Comparison of ENCODE assay signal across 20 cellular contexts in the genomic region with DNA sequence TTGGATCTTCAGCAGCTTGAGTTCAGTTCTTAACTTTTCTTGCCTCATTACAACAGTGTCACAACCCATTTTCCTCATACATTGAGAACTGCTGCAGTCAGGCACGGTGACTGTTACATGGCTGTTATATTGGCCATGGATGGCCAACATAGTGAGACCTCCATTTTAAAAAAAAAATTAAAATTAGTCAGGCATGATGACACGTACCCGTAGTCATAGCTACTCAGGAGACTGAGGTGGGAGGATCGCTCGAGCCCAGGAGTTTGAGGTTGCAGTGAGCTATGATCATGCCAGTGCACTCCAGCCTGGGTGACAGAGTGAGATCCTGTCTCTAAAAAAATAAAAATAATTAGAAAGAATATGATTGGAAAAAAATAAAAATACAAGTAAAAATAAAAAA. TPM values are rescaled to one million over a fixed set of nuclear protein-coding genes. Genes with fewer than 3 reads are reported as not detected.
"Had no signal": no experiment of that assay in that cellular context is flagged by ENCODE, and none has a peak within 500 bp of the region (broad histone marks: within the 10 kb centered on the region; RNA-seq: fewer than 3 reads in every experiment).

No MANE protein-coding gene starts in this region.

- ATAC-seq: activated naive CD4-positive, alpha-beta T cell treated with anti-CD3 and anti-CD28 coated beads, Interleukin-2, amount 50 U/mL, for 72 hours; activated T-helper 17 cell treated with anti-CD3 and anti-CD28 coated beads, Interleukin-2, amount 50 U/mL, for 72 hours; gastrocnemius medialis; left colon; naive thymus-derived CD4-positive, alpha-beta T cell; right lobe of liver; stimulated activated effector memory CD8-positive, alpha-beta T cell treated with anti-CD3 and anti-CD28 coated beads, Interleukin-12 subunit alpha, Interleukin-12 subunit beta, amount 100 ng/mL, for 72 hours; stimulated activated naive CD8-positive, alpha-beta T cell treated with anti-CD3 and anti-CD28 coated beads, Interleukin-15, amount 100 ng/mL, for 72 hours; WTC11 had no signal

- DNase-seq: activated CD4-positive, alpha-beta T cell treated with anti-CD3 and anti-CD28 coated beads, Interleukin-2, amount 50 U/mL, for 4 hours; activated CD8-positive, alpha-beta memory T cell treated with anti-CD3 and anti-CD28 coated beads for 24 hours; activated CD8-positive, alpha-beta memory T cell treated with anti-CD3 and anti-CD28 coated beads, Interleukin-2, amount 50 U/mL, for 4 hours; activated T-cell treated with anti-CD3 and anti-CD28 coated beads, Interleukin-2, amount 50 U/mL, for 24 hours; gastrocnemius medialis; left colon; mesendoderm; naive thymus-derived CD4-positive, alpha-beta T cell; occipital lobe; right lobe of liver; small intestine; stimulated activated CD4-positive, alpha-beta T cell treated with anti-CD3 and anti-CD28 coated beads, Interleukin-2, amount 100 ng/mL, for 24 hours; stimulated activated naive CD8-positive, alpha-beta T cell treated with anti-CD3 and anti-CD28 coated beads, Interleukin-15, amount 100 ng/mL, for 72 hours; tibial artery had no signal

- H3K27ac Mint-ChIP-seq: activated naive CD4-positive, alpha-beta T cell treated with anti-CD3 and anti-CD28 coated beads, Interleukin-2, amount 50 U/mL, for 72 hours; activated T-cell treated with anti-CD3 and anti-CD28 coated beads, Interleukin-2, amount 50 U/mL, for 24 hours; activated T-helper 17 cell treated with anti-CD3 and anti-CD28 coated beads, Interleukin-2, amount 50 U/mL, for 72 hours; naive thymus-derived CD4-positive, alpha-beta T cell; stimulated activated effector memory CD8-positive, alpha-beta T cell treated with anti-CD3 and anti-CD28 coated beads, Interleukin-12 subunit alpha, Interleukin-12 subunit beta, amount 100 ng/mL, for 72 hours; stimulated activated naive CD8-positive, alpha-beta T cell treated with anti-CD3 and anti-CD28 coated beads, Interleukin-15, amount 100 ng/mL, for 72 hours; WTC11 had no signal

- H3K4me1 Mint-ChIP-seq: activated T-helper 17 cell treated with anti-CD3 and anti-CD28 coated beads, Interleukin-2, amount 50 U/mL, for 72 hours; naive thymus-derived CD4-positive, alpha-beta T cell; neural crest cell; stimulated activated effector memory CD8-positive, alpha-beta T cell treated with anti-CD3 and anti-CD28 coated beads, Interleukin-12 subunit alpha, Interleukin-12 subunit beta, amount 100 ng/mL, for 72 hours; stimulated activated naive CD8-positive, alpha-beta T cell treated with anti-CD3 and anti-CD28 coated beads, Interleukin-15, amount 100 ng/mL, for 72 hours had no signal

- H3K27me3 Mint-ChIP-seq: activated T-cell treated with anti-CD3 and anti-CD28 coated beads, Interleukin-2, amount 50 U/mL, for 24 hours; activated T-helper 17 cell treated with anti-CD3 and anti-CD28 coated beads, Interleukin-2, amount 50 U/mL, for 72 hours; naive thymus-derived CD4-positive, alpha-beta T cell; stimulated activated naive CD8-positive, alpha-beta T cell treated with anti-CD3 and anti-CD28 coated beads, Interleukin-15, amount 100 ng/mL, for 72 hours had no signal

- H3K9me3 Mint-ChIP-seq: activated naive CD4-positive, alpha-beta T cell treated with anti-CD3 and anti-CD28 coated beads, Interleukin-2, amount 50 U/mL, for 72 hours; activated T-cell treated with anti-CD3 and anti-CD28 coated beads, Interleukin-2, amount 50 U/mL, for 24 hours; activated T-helper 17 cell treated with anti-CD3 and anti-CD28 coated beads, Interleukin-2, amount 50 U/mL, for 72 hours; neural crest cell; stimulated activated effector memory CD8-positive, alpha-beta T cell treated with anti-CD3 and anti-CD28 coated beads, Interleukin-12 subunit alpha, Interleukin-12 subunit beta, amount 100 ng/mL, for 72 hours; stimulated activated naive CD8-positive, alpha-beta T cell treated with anti-CD3 and anti-CD28 coated beads, Interleukin-15, amount 100 ng/mL, for 72 hours; WTC11 had no signal

- H3K36me3 Mint-ChIP-seq: activated naive CD4-positive, alpha-beta T cell treated with anti-CD3 and anti-CD28 coated beads, Interleukin-2, amount 50 U/mL, for 72 hours; WTC11 had no signal

- H3K4me3 Mint-ChIP-seq: activated T-cell treated with anti-CD3 and anti-CD28 coated beads, Interleukin-2, amount 50 U/mL, for 24 hours; activated T-helper 17 cell treated with anti-CD3 and anti-CD28 coated beads, Interleukin-2, amount 50 U/mL, for 72 hours; naive thymus-derived CD4-positive, alpha-beta T cell; neural crest cell; stimulated activated effector memory CD8-positive, alpha-beta T cell treated with anti-CD3 and anti-CD28 coated beads, Interleukin-12 subunit alpha, Interleukin-12 subunit beta, amount 100 ng/mL, for 72 hours; stimulated activated naive CD8-positive, alpha-beta T cell treated with anti-CD3 and anti-CD28 coated beads, Interleukin-15, amount 100 ng/mL, for 72 hours; WTC11 had no signal

RNA-seq across cellular contexts. Expression of a gene that starts 9.9 kb away (rescaled TPM):
- total RNA-seq: activated naive CD4-positive, alpha-beta T cell treated with anti-CD3 and anti-CD28 coated beads, Interleukin-2, amount 50 U/mL, for 72 hours; ascending aorta had no signal

RNA-seq across cellular contexts. Expression of a gene that starts 44.7 kb away (rescaled TPM):
- total RNA-seq: neural crest cell had no signal
